ENCODE assay signal across 10 cellular contexts in the genomic region with DNA sequence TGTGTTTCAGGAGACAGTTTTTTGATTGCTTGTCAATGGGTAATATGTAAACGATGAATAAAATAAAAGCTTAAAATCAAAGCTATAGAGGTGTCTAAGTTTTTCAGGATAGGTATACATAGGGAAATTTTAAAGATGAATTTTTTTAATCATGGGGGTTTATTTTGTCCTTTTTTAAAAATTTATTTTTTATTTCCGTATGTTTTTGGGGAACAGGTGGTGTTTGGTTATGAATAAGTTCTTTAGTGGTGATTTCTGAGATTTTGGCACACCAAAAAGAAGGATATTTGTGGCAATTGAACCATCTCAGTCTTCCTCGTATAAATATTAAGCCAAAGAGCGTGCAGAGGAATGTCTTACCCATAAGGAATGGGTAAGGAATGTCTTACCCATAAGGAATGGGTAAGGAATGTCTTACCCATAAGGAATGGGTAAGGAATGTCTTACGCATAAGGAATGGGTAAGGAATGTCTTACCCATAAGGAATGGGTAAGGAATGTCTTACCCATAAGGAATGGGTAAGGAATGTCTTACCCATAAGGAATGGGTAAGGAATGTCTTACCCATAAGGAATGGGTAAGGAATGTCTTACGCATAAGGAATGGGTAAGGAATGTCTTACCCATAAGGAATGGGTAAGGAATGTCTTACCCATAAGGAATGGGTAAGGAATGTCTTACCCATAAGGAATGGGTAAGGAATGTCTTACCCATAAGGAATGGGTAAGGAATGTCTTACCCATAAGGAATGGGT. TPM values are rescaled to one million over a fixed set of nuclear protein-coding genes. Genes with fewer than 3 reads are reported as not detected.
DNase-seq lines count a peak whose midpoint lies in the region; ATAC-seq, FAIRE-seq and TF ChIP-seq lines count a peak whose summit lies in the region.
"Not testable (repeated sequence)": the region's sequence is repeated elsewhere in the genome, so short reads cannot be mapped to it uniquely, and the experiment has no call there.
"Had no signal": no experiment of that assay in that cellular context is flagged by ENCODE, and none has a peak within 500 bp of the region (broad histone marks: within the 10 kb centered on the region; RNA-seq: fewer than 3 reads in every experiment).

No MANE protein-coding gene starts in this region.

- not testable (repeated sequence) for H3K79me2 ChIP-seq in ACC112 (ENCODE audit: control insufficient read depth, insufficient read depth, low read length, unreplicated experiment); H1 (ENCODE audit: control insufficient read depth in 1 of 2, insufficient read depth in 2 of 2, low read length in 2 of 2)

- H4K8ac ChIP-seq in H1 (ENCODE audit: extremely low read depth, insufficient read depth, low read length) = not testable (repeated sequence)

- not testable (repeated sequence) for TF ChIP-seq RAD21 in Ishikawa (IDR thresholded peaks at IDR 0.05; ENCODE audit: low read depth); H1 (IDR thresholded peaks at IDR 0.05 in 1 of 2, conservative IDR thresholded peaks at IDR 0.05 in 1 of 2; ENCODE audit: low read depth in 2 of 2, low read length in 2 of 2)

- H2BK120ac ChIP-seq in H1 (replicated peaks; ENCODE audit: low read depth, low read length) = not testable (repeated sequence)

- not testable (repeated sequence) for H4K20me1 ChIP-seq in H1 (replicated peaks in 1 of 2; ENCODE audit: control insufficient read depth in 1 of 2, insufficient read depth in 2 of 2, low read length in 2 of 2)

- H3K23me2 ChIP-seq in H1 (ENCODE audit: low read depth, low read length) = not testable (repeated sequence)

- not testable (repeated sequence) for H4K91ac ChIP-seq in H1 (replicated peaks; ENCODE audit: insufficient read length, low read length)

- not testable (repeated sequence) for H3K79me1 ChIP-seq in H1 (ENCODE audit: low read depth, low read length)

- not testable (repeated sequence) for H3K27me3 ChIP-seq in ACC112 (ENCODE audit: insufficient read depth, low read length); RWPE2 (ENCODE audit: insufficient read depth, poor library complexity, severe bottlenecking); H1 (replicated peaks in 1 of 4; ENCODE audit: control insufficient read depth in 3 of 4, extremely low read depth in 1 of 4, insufficient read depth in 3 of 4, low read length in 3 of 4)

- H2BK20ac ChIP-seq in H1 (ENCODE audit: low read length) = not testable (repeated sequence)

- H2BK5ac ChIP-seq in H1 (ENCODE audit: low read depth, low read length) = peak overlapping the region; percentile 37

- not testable (repeated sequence) for TF ChIP-seq CTCF in RWPE2 (IDR thresholded peaks at IDR 0.05; ENCODE audit: poor library complexity, severe bottlenecking); H1 (IDR thresholded peaks at IDR 0.05; ENCODE audit: control extremely low read depth in 1 of 3, insufficient read depth in 1 of 3, low read depth in 1 of 3, low read length in 3 of 3)

- H3K23ac ChIP-seq in H1 (ENCODE audit: insufficient read length) = not testable (repeated sequence)

- H3K27ac ChIP-seq in ACC112 (ENCODE audit: low read depth, low read length) (peak overlapping the region; percentile 71), RWPE2 (ENCODE audit: poor library complexity, severe bottlenecking) (peak overlapping the region; percentile 98)
- H3K27ac ChIP-seq in H1 (ENCODE audit: low read depth, low read length) = not testable (repeated sequence)

- not testable (repeated sequence) for H3K56ac ChIP-seq in H1 (replicated peaks; ENCODE audit: insufficient read length, low read depth, low read length)

- not testable (repeated sequence) for H3K18ac ChIP-seq in H1 (ENCODE audit: extremely low read depth, low read length)

- not testable (repeated sequence) for H2BK15ac ChIP-seq in H1 (ENCODE audit: low read length)

- H3K9ac ChIP-seq in H1 (replicated peaks in 1 of 4; ENCODE audit: extremely low read depth in 1 of 4, low read depth in 3 of 4, low read length in 3 of 4) = not testable (repeated sequence)

- H2BK12ac ChIP-seq in H1 (ENCODE audit: low read depth, low read length) = not testable (repeated sequence)

- not testable (repeated sequence) for H2AK5ac ChIP-seq in H1 (ENCODE audit: low read depth, low read length)

- H3K14ac ChIP-seq in H1 (ENCODE audit: insufficient read length) = not testable (repeated sequence)

- ATAC-seq in RWPE2 (ENCODE audit: low read depth) = peak; percentile 80

- peak; percentile 54 for DNase-seq in ELR (ENCODE audit: low read depth)
- DNase-seq in HS-5 (ENCODE audit: low read depth) = peak; percentile 41
- DNase-seq in RWPE2 (ENCODE audit: low spot score); H1 (ENCODE audit: low read depth in 1 of 2, low spot score in 2 of 2): not testable (repeated sequence)
- peak; percentile 46 for DNase-seq in kidney glomerular epithelial cell (lab: John Stamatoyannopoulos, UW)
- DNase-seq in renal cortical epithelial cell (ENCODE audit: low read depth) = peak; percentile 86

- H2AFZ ChIP-seq in ACC112 (ENCODE audit: low read length, unreplicated experiment); H1 (ENCODE audit: low read length): not testable (repeated sequence)

- H3K9me3 ChIP-seq in RWPE2 (ENCODE audit: severe bottlenecking); H1 (ENCODE audit: insufficient read depth in 2 of 2, low read depth in 1 of 2, low read length in 1 of 2): not testable (repeated sequence)

- peak; percentile 32 for FAIRE-seq in H1 (lab: Jason Lieb, UNC)

- peak overlapping the region; percentile 35; the same call in 1 of the 2 replicates for H3K4me3 ChIP-seq in ACC112 (ENCODE audit: low read depth, low read length)
- not testable (repeated sequence) for H3K4me3 ChIP-seq in RWPE2 (ENCODE audit: severe bottlenecking); H1 (ENCODE audit: extremely low read depth in 1 of 4, insufficient read depth in 2 of 4, low read depth in 3 of 4, low read length in 4 of 4)

- not testable (repeated sequence) for H3K4me2 ChIP-seq in H1 (ENCODE audit: insufficient read depth in 1 of 2, low read depth in 2 of 2, low read length in 2 of 2)

- not testable (repeated sequence) for H3K4me1 ChIP-seq in ACC112 (ENCODE audit: control insufficient read depth, insufficient read depth, low read length, unreplicated experiment); H1 (replicated peaks in 1 of 4; ENCODE audit: control insufficient read depth in 3 of 4, insufficient read depth in 4 of 4, low read length in 3 of 4)
- peaks cover 19% of the 10 kb centered on the region for H3K4me1 ChIP-seq in RWPE2 (ENCODE audit: insufficient read depth, poor library complexity, severe bottlenecking)

- POLR2A ChIA-PET in H1 (lab: Charles Lee; ENCODE audit: partially characterized antibody) = not testable (repeated sequence)

- CTCF ChIA-PET in H1 (lab: Charles Lee; ENCODE audit: partially characterized antibody) = not testable (repeated sequence)

- not testable (repeated sequence) for TF ChIP-seq POLR2A in H1 (IDR thresholded peaks at IDR 0.05; ENCODE audit: control extremely low read depth in 1 of 2, low read depth in 2 of 2, low read length in 2 of 2)

- not testable (repeated sequence) for H4K5ac ChIP-seq in H1 (ENCODE audit: insufficient read length, low read depth, low read length)

- TF ChIP-seq EP300 in Ishikawa (IDR thresholded peaks at IDR 0.05; ENCODE audit: borderline replicate concordance) = peak; percentile 86; the same call in 1 of the 2 replicates
- TF ChIP-seq EP300 in H1 (IDR thresholded peaks at IDR 0.05; ENCODE audit: borderline replicate concordance in 1 of 2, low read depth in 2 of 2, low read length in 2 of 2) = not testable (repeated sequence)

- not testable (repeated sequence) for H3K36me3 ChIP-seq in ACC112 (ENCODE audit: insufficient read depth, low read length); RWPE2 (ENCODE audit: low read depth); H1 (ENCODE audit: control insufficient read depth in 2 of 4, insufficient read depth in 4 of 4, low read length in 3 of 4)

- H3K4ac ChIP-seq in H1 (replicated peaks; ENCODE audit: insufficient read length, low read depth, low read length) = not testable (repeated sequence)

- WGBS in H1 (ENCODE audit: extremely low coverage in 1 of 2, insufficient coverage in 1 of 2, insufficient read length in 1 of 2, insufficient replicate concordance in 2 of 2, low coverage in 1 of 2, low lambda C conversion rate in 2 of 2, missing lambda C conversion rate in 1 of 2), 2 experiments = 82% methylated on average over 5 of the region's 6 CpGs; no CpG with 5 or more reads in 1 of the 2 experiments

TF ChIP-seq in Ishikawa, 13 proteins besides CTCF, POLR2A, EP300 and RAD21:
- TF ChIP-seq NFIC (IDR thresholded peaks at IDR 0.05) = 0 out of 2 replicates have a peak, but pooled peaks have one; percentile 22
- peak; percentile 87 for TF ChIP-seq TCF12 (IDR thresholded peaks at IDR 0.05; ENCODE audit: low read depth)
- peak; percentile 73 for TF ChIP-seq TEAD4 (IDR thresholded peaks at IDR 0.05)
- TF ChIP-seq FOXM1 (IDR thresholded peaks at IDR 0.05; ENCODE audit: borderline replicate concordance, low read depth) = peak; percentile 86

TF ChIP-seq in H1, 55 proteins besides CTCF, POLR2A, EP300 and RAD21:
- TF ChIP-seq TEAD4 (IDR thresholded peaks at IDR 0.05; ENCODE audit: low read depth, low read length) = peak; percentile 48; the same call in 1 of the 2 replicates

RNA-seq across cellular contexts. Expression of a gene that starts 53.5 kb away (rescaled TPM):
- 13.8 and 14.1 TPM in 2 replicates for total RNA-seq in H1 (2021; fragmentation: NEBNext Ultra II Directional; extraction: Animal tissue kit (Norgen Biotek cat#: 25700))
- 2.6 and 3.2 TPM in 2 replicates for polyA plus RNA-seq in H1 (2011; rRNA removed)
- polyA plus RNA-seq in H1 (2011; cell fraction: cytosol; rRNA removed) = 4.6 TPM
- polyA plus RNA-seq in H1 (2011; cell fraction: nucleus; rRNA removed) = 5.9 TPM
- polyA plus RNA-seq in H1 (2012, experiment 1 of 2) = 6.1 to 9.0 TPM (median 7.6 TPM) in 4 replicates
- polyA plus RNA-seq in H1 (2012, experiment 2 of 2) = 0.22 TPM
- polyA plus RNA-seq in H1 (2013, experiment 1 of 2) = 4.9 TPM
- 4.9 TPM for polyA plus RNA-seq in H1 (2013, experiment 2 of 2)
- 18.3 and 18.4 TPM in 2 replicates for polyA minus RNA-seq in H1 (2011; rRNA and poly(A)+ RNA removed)
- polyA minus RNA-seq in H1 (2011; cell fraction: cytosol; rRNA and poly(A)+ RNA removed) = 6.3 TPM
- polyA minus RNA-seq in H1 (2011; cell fraction: nucleus; rRNA and poly(A)+ RNA removed) = 38.7 TPM
- total RNA-seq in renal cortical epithelial cell = 159 and 549 TPM in 2 replicates
- total RNA-seq: T-helper 1 cell treated with Interleukin-12 subunit alpha and Interleukin-12 subunit beta and Interleukin-4 antibody, amounts not matched to agents 30 ng/mL and 1 ng/mL, for 36 hours had no signal
- polyA plus RNA-seq: CD4-positive, CD25-positive, alpha-beta regulatory T cell had no signal

Comparison
In these comparisons a context has a peak if more than half of its experiments do, and no peak if none do; other contexts are left out.
1. RNA of a gene that starts 53.5 kb away (total RNA-seq): 159 to 549 TPM in renal cortical epithelial cell; 13.8 to 14.1 TPM in H1; every median in the first group is over 10 times any median in the second.